ENCODE assay signal across 10 cellular contexts in genomic region chr11:68870470-68870869, GRCh38. TPM values are rescaled to one million over a fixed set of nuclear protein-coding genes. Genes with fewer than 3 reads are reported as not detected.
A peak's percentile ranks its signal among the peaks of the same experiment; 100 is the strongest.
DNase-seq lines count a peak whose midpoint lies in the region; ATAC-seq and TF ChIP-seq lines count a peak whose summit lies in the region.
"Had no signal": no experiment of that assay in that cellular context is flagged by ENCODE, and none has a peak within 500 bp of the region (broad histone marks: within the 10 kb centered on the region; RNA-seq: fewer than 3 reads in every experiment).

No MANE protein-coding gene starts in this region.

- H3K9me3 ChIP-seq in testis, result no peaks in the 10 kb centered on the region
- H3K9me3 ChIP-seq: thyroid gland had no signal

- H3K36me3 ChIP-seq in testis (ENCODE audit: low read depth, missing control alignments), result no peaks in the 10 kb centered on the region
- H3K36me3 ChIP-seq: thyroid gland had no signal

- peaks cover 19% of the 10 kb centered on the region for H3K4me1 ChIP-seq in testis

- H3K27me3 ChIP-seq in testis, result no peaks in the 10 kb centered on the region
- H3K27me3 ChIP-seq: thyroid gland had no signal

- CTCF ChIA-PET in activated CD4-positive, alpha-beta T cell treated with anti-CD3 and anti-CD28 coated beads, Interleukin-2, amount 10 ng/mL, durations not matched to agents 7 days and 5 days (lab: Charles Lee), result no interaction called here
- CTCF ChIA-PET in WTC11 (lab: Charles Lee), result interaction anchor here (1.4 to 1.9 kb wide), 2 partner anchors 20 to 72 kb away, joined by 3 to 11 read pairs; no protein-coding TSS in a partner anchor

- H3K27ac ChIP-seq in testis, result no peak overlapping the region

- peak overlapping the region; percentile 24 to 49 for H3K4me3 ChIP-seq in testis

- TF ChIP-seq POLR2A in testis (IDR thresholded peaks at IDR 0.05) (no peak), erythroblast (IDR thresholded peaks at IDR 0.05; ENCODE audit: low read length) (no peak)

- no peak for DNase-seq in activated CD4-positive, alpha-beta T cell treated with anti-CD3 and anti-CD28 coated beads, Interleukin-2, amount 10 ng/mL, durations not matched to agents 24 days and 14 days
- DNase-seq in activated CD4-positive, alpha-beta T cell treated with anti-CD3 and anti-CD28 coated beads, Interleukin-2, amount 10 ng/mL, durations not matched to agents 7 days and 5 days, result no peak
- no peak for DNase-seq in activated T-helper 2 cell treated with anti-CD3 and anti-CD28 coated beads, Interferon-gamma antibody, Interleukin-2, Interleukin-4, amounts not matched to agents 10 μg/mL and 5 μg/mL and 100 μg/mL, durations not matched to agents 14 hours and 24 hours and 36 hours (ENCODE audit: low spot score)
- DNase-seq in left lobe of liver (ENCODE audit: low spot score) (no peak), testis (no peak), inferior parietal cortex (ENCODE audit: extremely low spot score) (no peak), WTC11 (ENCODE audit: low spot score) (no peak), erythroblast (lab: John Stamatoyannopoulos, UW) (no peak)
- DNase-seq: DMS79 had no signal

- intact Hi-C loops in activated CD4-positive, alpha-beta T cell treated with anti-CD3 and anti-CD28 coated beads, Interleukin-2, amount 10 ng/mL, durations not matched to agents 24 days and 14 days (cut with micrococcal nuclease), result no loop called here
- intact Hi-C loops in activated T-helper 2 cell treated with anti-CD3 and anti-CD28 coated beads, Interferon-gamma antibody, Interleukin-2, Interleukin-4, amounts not matched to agents 10 μg/mL and 5 μg/mL and 100 μg/mL, durations not matched to agents 14 hours and 24 hours and 36 hours (cut with micrococcal nuclease), result no loop called here
- intact Hi-C loops in testis (cut with DNase I; ENCODE audit: low total_unique reads), result no loop called here

- H3K4me3 Mint-ChIP-seq in activated CD4-positive, alpha-beta T cell treated with anti-CD3 and anti-CD28 coated beads, Interleukin-2, amount 10 ng/mL, durations not matched to agents 24 days and 14 days, result peak overlapping the region; percentile 76
- no peak overlapping the region for H3K4me3 Mint-ChIP-seq in activated CD4-positive, alpha-beta T cell treated with anti-CD3 and anti-CD28 coated beads, Interleukin-2, amount 10 ng/mL, durations not matched to agents 7 days and 5 days
- peak overlapping the region; percentile 80 for H3K4me3 Mint-ChIP-seq in activated T-helper 2 cell treated with anti-CD3 and anti-CD28 coated beads, Interferon-gamma antibody, Interleukin-2, Interleukin-4, amounts not matched to agents 10 μg/mL and 5 μg/mL and 100 μg/mL, durations not matched to agents 14 hours and 24 hours and 36 hours (ENCODE audit: low read depth)
- no peak overlapping the region for H3K4me3 Mint-ChIP-seq in WTC11

- H3K27ac Mint-ChIP-seq in activated CD4-positive, alpha-beta T cell treated with anti-CD3 and anti-CD28 coated beads, Interleukin-2, amount 10 ng/mL, durations not matched to agents 24 days and 14 days, result no peak overlapping the region
- no peak overlapping the region for H3K27ac Mint-ChIP-seq in activated CD4-positive, alpha-beta T cell treated with anti-CD3 and anti-CD28 coated beads, Interleukin-2, amount 10 ng/mL, durations not matched to agents 7 days and 5 days
- no peak overlapping the region for H3K27ac Mint-ChIP-seq in activated T-helper 2 cell treated with anti-CD3 and anti-CD28 coated beads, Interferon-gamma antibody, Interleukin-2, Interleukin-4, amounts not matched to agents 10 μg/mL and 5 μg/mL and 100 μg/mL, durations not matched to agents 14 hours and 24 hours and 36 hours
- H3K27ac Mint-ChIP-seq in WTC11, result no peak overlapping the region; the same call in 1 of the 2 replicates

- H3K4me1 Mint-ChIP-seq in activated CD4-positive, alpha-beta T cell treated with anti-CD3 and anti-CD28 coated beads, Interleukin-2, amount 10 ng/mL, durations not matched to agents 24 days and 14 days, result peaks cover 9% of the 10 kb centered on the region
- H3K4me1 Mint-ChIP-seq in activated CD4-positive, alpha-beta T cell treated with anti-CD3 and anti-CD28 coated beads, Interleukin-2, amount 10 ng/mL, durations not matched to agents 7 days and 5 days, result peaks cover 17% of the 10 kb centered on the region
- peaks cover 9% of the 10 kb centered on the region for H3K4me1 Mint-ChIP-seq in activated T-helper 2 cell treated with anti-CD3 and anti-CD28 coated beads, Interferon-gamma antibody, Interleukin-2, Interleukin-4, amounts not matched to agents 10 μg/mL and 5 μg/mL and 100 μg/mL, durations not matched to agents 14 hours and 24 hours and 36 hours (ENCODE audit: low read depth)
- H3K4me1 Mint-ChIP-seq in WTC11, result peaks cover 25% of the 10 kb centered on the region

- H3K36me3 Mint-ChIP-seq in activated CD4-positive, alpha-beta T cell treated with anti-CD3 and anti-CD28 coated beads, Interleukin-2, amount 10 ng/mL, durations not matched to agents 24 days and 14 days (ENCODE audit: low read depth), result no peaks in the 10 kb centered on the region
- H3K36me3 Mint-ChIP-seq in activated CD4-positive, alpha-beta T cell treated with anti-CD3 and anti-CD28 coated beads, Interleukin-2, amount 10 ng/mL, durations not matched to agents 7 days and 5 days (ENCODE audit: low read depth), result no peaks in the 10 kb centered on the region
- no peaks in the 10 kb centered on the region for H3K36me3 Mint-ChIP-seq in activated T-helper 2 cell treated with anti-CD3 and anti-CD28 coated beads, Interferon-gamma antibody, Interleukin-2, Interleukin-4, amounts not matched to agents 10 μg/mL and 5 μg/mL and 100 μg/mL, durations not matched to agents 14 hours and 24 hours and 36 hours (ENCODE audit: low read depth)
- H3K36me3 Mint-ChIP-seq in WTC11, result no peaks in the 10 kb centered on the region

- no peaks in the 10 kb centered on the region for H3K9me3 Mint-ChIP-seq in activated CD4-positive, alpha-beta T cell treated with anti-CD3 and anti-CD28 coated beads, Interleukin-2, amount 10 ng/mL, durations not matched to agents 24 days and 14 days
- H3K9me3 Mint-ChIP-seq in activated CD4-positive, alpha-beta T cell treated with anti-CD3 and anti-CD28 coated beads, Interleukin-2, amount 10 ng/mL, durations not matched to agents 7 days and 5 days, result no peaks in the 10 kb centered on the region
- no peaks in the 10 kb centered on the region for H3K9me3 Mint-ChIP-seq in activated T-helper 2 cell treated with anti-CD3 and anti-CD28 coated beads, Interferon-gamma antibody, Interleukin-2, Interleukin-4, amounts not matched to agents 10 μg/mL and 5 μg/mL and 100 μg/mL, durations not matched to agents 14 hours and 24 hours and 36 hours
- no peaks in the 10 kb centered on the region for H3K9me3 Mint-ChIP-seq in WTC11

- POLR2A ChIA-PET in activated CD4-positive, alpha-beta T cell treated with anti-CD3 and anti-CD28 coated beads, Interleukin-2, amount 10 ng/mL, durations not matched to agents 7 days and 5 days (lab: Charles Lee), result no interaction called here
- POLR2A ChIA-PET in WTC11 (lab: Charles Lee), result interaction anchor here (1.1 kb wide), 1 partner anchor 13 kb away, joined by 3 read pairs; no protein-coding TSS in a partner anchor

- ATAC-seq in left lobe of liver (peak; percentile 45), WTC11 (no peak; the same call in 1 of the 2 replicates)

- peaks cover 35% of the 10 kb centered on the region for H3K27me3 Mint-ChIP-seq in activated CD4-positive, alpha-beta T cell treated with anti-CD3 and anti-CD28 coated beads, Interleukin-2, amount 10 ng/mL, durations not matched to agents 24 days and 14 days
- peaks cover 33% of the 10 kb centered on the region for H3K27me3 Mint-ChIP-seq in activated CD4-positive, alpha-beta T cell treated with anti-CD3 and anti-CD28 coated beads, Interleukin-2, amount 10 ng/mL, durations not matched to agents 7 days and 5 days
- peaks cover 29% of the 10 kb centered on the region for H3K27me3 Mint-ChIP-seq in activated T-helper 2 cell treated with anti-CD3 and anti-CD28 coated beads, Interferon-gamma antibody, Interleukin-2, Interleukin-4, amounts not matched to agents 10 μg/mL and 5 μg/mL and 100 μg/mL, durations not matched to agents 14 hours and 24 hours and 36 hours (ENCODE audit: low read depth)
- H3K27me3 Mint-ChIP-seq in WTC11 (ENCODE audit: low read depth), result no peaks in the 10 kb centered on the region

- 31 to 34% methylated on average over 9 of the region's 9 CpGs for WGBS in testis, 2 donors

- TF ChIP-seq CTCF in testis (IDR thresholded peaks at IDR 0.05) (no peak), WTC11 (IDR thresholded peaks at IDR 0.05) (no peak)

RNA-seq across cellular contexts. Expression of gene CPT1A, which starts 28.8 kb away (rescaled TPM):
- 25.2 and 25.9 TPM in 2 replicates for total RNA-seq in activated CD4-positive, alpha-beta T cell treated with anti-CD3 and anti-CD28 coated beads, Interleukin-2, amount 10 ng/mL, durations not matched to agents 24 days and 14 days
- 10 to 100 TPM; 66.3 to 69.9 TPM for total RNA-seq in activated CD4-positive, alpha-beta T cell treated with anti-CD3 and anti-CD28 coated beads, Interleukin-2, amount 10 ng/mL, durations not matched to agents 7 days and 5 days
- 45.5 and 46.6 TPM in 2 replicates for total RNA-seq in activated T-helper 2 cell treated with anti-CD3 and anti-CD28 coated beads, Interferon-gamma antibody, Interleukin-2, Interleukin-4, amounts not matched to agents 10 μg/mL and 5 μg/mL and 100 μg/mL, durations not matched to agents 14 hours and 24 hours and 36 hours
- total RNA-seq in left lobe of liver (56.6 TPM), testis (10 to 100 TPM; 49.1 to 58.5 TPM), WTC11 (2021) (18.4 to 28.1 TPM (median 20.3 TPM) in 3 replicates)
- 39.2 TPM for polyA plus RNA-seq in testis (ENCODE audit: insufficient read depth, low read depth, low replicate concordance)

RNA-seq across cellular contexts. Expression of gene MRPL21, which starts 33.2 kb away (rescaled TPM):
- total RNA-seq in activated CD4-positive, alpha-beta T cell treated with anti-CD3 and anti-CD28 coated beads, Interleukin-2, amount 10 ng/mL, durations not matched to agents 24 days and 14 days, result 120 and 128 TPM in 2 replicates
- 10 to 100 TPM; 56.8 to 61.8 TPM for total RNA-seq in activated CD4-positive, alpha-beta T cell treated with anti-CD3 and anti-CD28 coated beads, Interleukin-2, amount 10 ng/mL, durations not matched to agents 7 days and 5 days
- 104 and 106 TPM in 2 replicates for total RNA-seq in activated T-helper 2 cell treated with anti-CD3 and anti-CD28 coated beads, Interferon-gamma antibody, Interleukin-2, Interleukin-4, amounts not matched to agents 10 μg/mL and 5 μg/mL and 100 μg/mL, durations not matched to agents 14 hours and 24 hours and 36 hours
- total RNA-seq in left lobe of liver (23.4 TPM), testis (10 to 100 TPM; 43.2 to 45.0 TPM), WTC11 (2021) (80.1 to 83.6 TPM (median 82.3 TPM) in 3 replicates)
- polyA plus RNA-seq in testis (ENCODE audit: insufficient read depth, low read depth, low replicate concordance), result 96.2 TPM

RNA-seq across cellular contexts. Expression of gene IGHMBP2, which starts 33.2 kb away (rescaled TPM):
- 39.2 and 39.8 TPM in 2 replicates for total RNA-seq in activated CD4-positive, alpha-beta T cell treated with anti-CD3 and anti-CD28 coated beads, Interleukin-2, amount 10 ng/mL, durations not matched to agents 24 days and 14 days
- 10 to 100 TPM; 23.9 to 28.3 TPM for total RNA-seq in activated CD4-positive, alpha-beta T cell treated with anti-CD3 and anti-CD28 coated beads, Interleukin-2, amount 10 ng/mL, durations not matched to agents 7 days and 5 days
- total RNA-seq in activated T-helper 2 cell treated with anti-CD3 and anti-CD28 coated beads, Interferon-gamma antibody, Interleukin-2, Interleukin-4, amounts not matched to agents 10 μg/mL and 5 μg/mL and 100 μg/mL, durations not matched to agents 14 hours and 24 hours and 36 hours, result 31.3 and 31.6 TPM in 2 replicates
- total RNA-seq in left lobe of liver, result 14.8 TPM
- 10 to 100 TPM; 42.6 to 47.1 TPM for total RNA-seq in testis
- polyA plus RNA-seq in testis (ENCODE audit: insufficient read depth, low read depth, low replicate concordance), result 68.9 TPM
- 17.8 to 22.5 TPM (median 19.3 TPM) in 3 replicates for total RNA-seq in WTC11 (2021)

Comparison
In these comparisons a context has a peak if more than half of its experiments do, and no peak if none do; other contexts are left out.
1. H3K4me3 Mint-ChIP-seq: peak in activated CD4-positive, alpha-beta T cell treated with anti-CD3 and anti-CD28 coated beads, Interleukin-2, amount 10 ng/mL, durations not matched to agents 24 days and 14 days (single experiment) and activated T-helper 2 cell treated with anti-CD3 and anti-CD28 coated beads, Interferon-gamma antibody, Interleukin-2, Interleukin-4, amounts not matched to agents 10 μg/mL and 5 μg/mL and 100 μg/mL, durations not matched to agents 14 hours and 24 hours and 36 hours (single experiment); none in activated CD4-positive, alpha-beta T cell treated with anti-CD3 and anti-CD28 coated beads, Interleukin-2, amount 10 ng/mL, durations not matched to agents 7 days and 5 days (single experiment) and WTC11 (single experiment).